26 cellular contexts compared by ENCODE assay signal in the genomic region with DNA sequence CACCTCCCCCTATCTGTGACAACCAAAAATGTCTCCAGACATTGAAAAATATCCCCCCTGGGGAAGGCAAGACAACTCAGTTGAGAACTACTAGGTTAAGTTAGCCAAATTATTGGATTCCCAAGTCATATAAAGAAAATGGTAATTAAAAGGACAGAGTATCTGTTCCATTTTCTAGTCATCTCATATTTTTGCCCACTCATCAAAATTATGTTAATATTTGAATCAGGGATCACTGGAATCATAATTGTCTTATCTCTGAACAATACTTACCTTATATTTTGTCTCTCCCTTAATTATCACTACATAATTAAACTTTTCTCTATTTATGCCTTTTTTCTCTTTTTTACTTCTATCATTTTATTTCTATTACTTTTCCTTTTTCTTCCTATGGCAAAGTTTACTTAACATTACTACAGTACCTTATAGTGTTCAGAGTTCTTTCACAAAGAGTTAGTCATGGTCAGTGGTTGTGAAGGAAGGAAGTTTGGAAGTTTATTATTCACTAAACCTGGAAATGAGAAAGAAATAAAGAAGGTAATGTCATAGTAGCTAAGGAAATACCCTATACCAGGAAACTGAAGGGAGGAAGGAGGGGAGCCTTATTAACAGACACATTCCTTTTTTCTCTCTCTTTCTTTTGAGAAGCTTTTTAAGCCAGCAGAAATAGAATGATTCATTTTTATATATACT.
DNase-seq lines count a peak whose midpoint lies in the region; ATAC-seq, FAIRE-seq and TF ChIP-seq lines count a peak whose summit lies in the region.
"Had no signal": no experiment of that assay in that cellular context is flagged by ENCODE, and none has a peak within 500 bp of the region (broad histone marks: within the 10 kb centered on the region; RNA-seq: fewer than 3 reads in every experiment).

No MANE protein-coding gene starts in this region.

- CTCF ChIA-PET in HepG2 (lab: Yijun Ruan, JAX; ENCODE audit: low intra/inter-chr PET ratio, low total read pairs) = no interaction called here

- no peak overlapping the region for H3K27ac ChIP-seq in HepG2 (ENCODE audit: extremely low read length, insufficient read depth, low read length)
- no peak overlapping the region for H3K27ac ChIP-seq in right lobe of liver
- peak overlapping the region; percentile 60 to 82 (median 72) for H3K27ac ChIP-seq in esophagus muscularis mucosa (replicated peaks in 1 of 4)
- H3K27ac ChIP-seq in osteoblast (ENCODE audit: low read depth, low read length) = peak overlapping the region; percentile 56
- H3K27ac ChIP-seq: right atrium auricular region, SJSA1, upper lobe of right lung had no signal

- no peaks in the 10 kb centered on the region for H3K9me3 ChIP-seq in HepG2 (ENCODE audit: low read length)
- H3K9me3 ChIP-seq in right lobe of liver = no peaks in the 10 kb centered on the region
- H3K9me3 ChIP-seq in esophagus muscularis mucosa = peaks cover 0 to 9% (median 3%) of the 10 kb centered on the region in 4 donors
- no peaks in the 10 kb centered on the region for H3K9me3 ChIP-seq in osteoblast (ENCODE audit: low read depth, low read length)
- H3K9me3 ChIP-seq: ovary, SJSA1, upper lobe of right lung had no signal

- intact Hi-C loops in HepG2 (cut with micrococcal nuclease; ENCODE audit: unreplicated experiment) (no loop called here), right lobe of liver (cut with DNase I) (no loop called here), esophagus muscularis mucosa (cut with DNase I) (loop anchor here (10.0 kb wide), 1 partner anchor 268 kb away; no protein-coding TSS in a partner anchor)

- POLR2A ChIA-PET in HepG2 (lab: Yijun Ruan, JAX) = no interaction called here

- H3K4me3 ChIP-seq in HepG2 (replicated peaks in 1 of 3; ENCODE audit: insufficient read depth in 1 of 3, low read depth in 2 of 3, low read length in 3 of 3) = no peak overlapping the region
- no peak overlapping the region for H3K4me3 ChIP-seq in right lobe of liver
- H3K4me3 ChIP-seq in esophagus muscularis mucosa = no peak overlapping the region
- no peak overlapping the region for H3K4me3 ChIP-seq in osteoblast (ENCODE audit: insufficient read depth, low read length)
- H3K4me3 ChIP-seq: dorsolateral prefrontal cortex, GM23338, ovary, right atrium auricular region, SJSA1, upper lobe of right lung had no signal

- TF ChIP-seq RAD21 in HepG2 (CRISPR knock-in tag; IDR thresholded peaks at IDR 0.05) = no peak

- H3K79me2 ChIP-seq in HepG2 (ENCODE audit: insufficient read depth, low read length) = no peaks in the 10 kb centered on the region
- no peaks in the 10 kb centered on the region for H3K79me2 ChIP-seq in osteoblast (ENCODE audit: insufficient read depth, low read length)

- H4K20me1 ChIP-seq in HepG2 (ENCODE audit: insufficient read depth, low read length) (no peaks in the 10 kb centered on the region), osteoblast (ENCODE audit: insufficient read depth, low read length) (no peaks in the 10 kb centered on the region)

- TF ChIP-seq CTCF in HepG2 (CRISPR knock-in tag; IDR thresholded peaks at IDR 0.05) = no peak
- no peak for TF ChIP-seq CTCF in right lobe of liver (IDR thresholded peaks at IDR 0.05)
- TF ChIP-seq CTCF in esophagus muscularis mucosa (IDR thresholded peaks at IDR 0.05) = no peak
- no peak for TF ChIP-seq CTCF in osteoblast (IDR thresholded peaks at IDR 0.05; ENCODE audit: extremely low read depth, low read depth, low read length)

- ATAC-seq in HepG2 = no peak
- ATAC-seq in right lobe of liver = no peak
- ATAC-seq: activated T-cell treated with anti-CD3 and anti-CD28 coated beads, Interleukin-2, amount 50 U/mL, for 4 hours; GM23338; left lobe of liver; naive thymus-derived CD8-positive, alpha-beta T cell; upper lobe of right lung had no signal

- DNase-seq in HepG2 (ENCODE audit: low spot score) (no peak), right lobe of liver (no peak), esophagus muscularis mucosa (ENCODE audit: extremely low spot score) (no peak), osteoblast (ENCODE audit: insufficient read length, low spot score, missing footprints) (no peak), NCI-H524 treated with DMSO at 0.1 percent for 48 hours (lab: John Stamatoyannopoulos, UW) (no peak), NCI-H2196 (lab: John Stamatoyannopoulos, UW; ENCODE audit: unreplicated experiment) (no peak), Kasumi-1 (lab: John Stamatoyannopoulos, UW) (no peak), DMS53 (lab: John Stamatoyannopoulos, UW) (no peak)
- DNase-seq: 8988T; activated CD4-positive, alpha-beta T cell treated with anti-CD3 and anti-CD28 coated beads, Interleukin-2, amount 10 ng/mL, durations not matched to agents 7 days and 5 days; activated gamma-delta T cell treated with Interleukin-2 at 50 U/mL for 16 hours; activated T-cell treated with anti-CD3 and anti-CD28 coated beads, Interleukin-2, amount 50 U/mL, for 4 hours; CD4-positive, CD25-positive, alpha-beta regulatory T cell; dorsolateral prefrontal cortex; HFFc6; naive thymus-derived CD8-positive, alpha-beta T cell; NCI-H187; NCI-H69; ovary; stimulated activated CD4-positive, alpha-beta T cell treated with anti-CD3 and anti-CD28 coated beads, Interleukin-2, amount 100 ng/mL, for 48 hours; upper lobe of right lung had no signal

- no peak overlapping the region for H3K4me2 ChIP-seq in HepG2 (ENCODE audit: low read depth, low read length)
- no peak overlapping the region for H3K4me2 ChIP-seq in osteoblast (ENCODE audit: insufficient read depth, low read length)
- H3K4me2 ChIP-seq: GM23338 had no signal

- no TSS peak for BruUV-seq in HepG2 (replicated peaks; lab: Mats Ljungman, UMichigan)

- H3K27me3 ChIP-seq in HepG2 (ENCODE audit: control insufficient read depth in 1 of 2, insufficient read depth in 2 of 2, low read length in 2 of 2) (no peaks in the 10 kb centered on the region; a peak in 1 of 5 replicates), right lobe of liver (no peaks in the 10 kb centered on the region), esophagus muscularis mucosa (no peaks in the 10 kb centered on the region), osteoblast (ENCODE audit: insufficient read depth, low read length) (no peaks in the 10 kb centered on the region)
- H3K27me3 ChIP-seq: dorsolateral prefrontal cortex, ovary, right atrium auricular region, SJSA1, upper lobe of right lung had no signal

- H2AFZ ChIP-seq in HepG2 (ENCODE audit: low read length) (no peak overlapping the region), osteoblast (ENCODE audit: low read length) (no peak overlapping the region)

- in situ Hi-C loops in HepG2 (cut with HindIII; ENCODE audit: extremely low pct_ligation_motif_present, low pct_unique_long_range_greater_than_20kb) = no loop called here

- H3K36me3 ChIP-seq in HepG2 (replicated peaks in 1 of 2; ENCODE audit: control insufficient read depth in 1 of 2, insufficient read depth in 2 of 2, low read length in 2 of 2) (no peaks in the 10 kb centered on the region), right lobe of liver (no peaks in the 10 kb centered on the region), esophagus muscularis mucosa (no peaks in the 10 kb centered on the region), osteoblast (ENCODE audit: insufficient read depth, low read length) (no peaks in the 10 kb centered on the region)
- H3K36me3 ChIP-seq: ovary, right atrium auricular region, SJSA1, upper lobe of right lung had no signal

- H3K4me1 ChIP-seq in HepG2 (ENCODE audit: insufficient read depth, low read length) = peaks cover 11% of the 10 kb centered on the region
- H3K4me1 ChIP-seq in right lobe of liver = no peaks in the 10 kb centered on the region
- peaks cover 0 to 29% (median 21%) of the 10 kb centered on the region in 4 donors for H3K4me1 ChIP-seq in esophagus muscularis mucosa
- H3K4me1 ChIP-seq in osteoblast (ENCODE audit: insufficient read depth, low read length) = peaks cover 27% of the 10 kb centered on the region
- H3K4me1 ChIP-seq: right atrium auricular region, upper lobe of right lung had no signal

- FAIRE-seq in HepG2 (lab: Jason Lieb, UNC) = no peak
- FAIRE-seq: D721Med had no signal

- TF ChIP-seq EP300 in HepG2 (IDR thresholded peaks at IDR 0.05; ENCODE audit: low read depth in 2 of 2, low read length in 2 of 2) = no peak
- TF ChIP-seq EP300 in HepG2 (CRISPR knock-in tag; IDR thresholded peaks at IDR 0.05; ENCODE audit: borderline replicate concordance) = no peak
- no peak for TF ChIP-seq EP300 in esophagus muscularis mucosa (IDR thresholded peaks at IDR 0.05)

- H3K9ac ChIP-seq in HepG2 (ENCODE audit: insufficient read depth, low read depth, low read length) = no peak overlapping the region

- TF ChIP-seq POLR2A in HepG2 (IDR thresholded peaks at IDR 0.05; ENCODE audit: insufficient read depth in 1 of 2, low read depth in 2 of 2, low read length in 2 of 2) (no peak), right lobe of liver (IDR thresholded peaks at IDR 0.05) (no peak), esophagus muscularis mucosa (IDR thresholded peaks at IDR 0.05; ENCODE audit: low read depth) (no peak)

TF ChIP-seq in HepG2, 621 proteins besides CTCF, POLR2A, EP300 and RAD21:
- TF ChIP-seq THYN1 (CRISPR knock-in tag; IDR thresholded peaks at IDR 0.05; ENCODE audit: borderline replicate concordance, low read depth) (no peak), MAFK (conservative IDR thresholded peaks at IDR 0.05 in 1 of 2, IDR thresholded peaks at IDR 0.05 in 1 of 2; ENCODE audit: low read length in 2 of 2) (peak; percentile 83 to 92), MAFF (IDR thresholded peaks at IDR 0.05; ENCODE audit: low read depth, low read length) (peak; percentile 88)

Comparison
In these comparisons a context has a peak if more than half of its experiments do, and no peak if none do; other contexts are left out.
1. H3K27ac ChIP-seq: peak in esophagus muscularis mucosa (4 of 4) and osteoblast (single experiment); none in HepG2 (single experiment) and right lobe of liver (0 of 3).